In the genomic region with DNA sequence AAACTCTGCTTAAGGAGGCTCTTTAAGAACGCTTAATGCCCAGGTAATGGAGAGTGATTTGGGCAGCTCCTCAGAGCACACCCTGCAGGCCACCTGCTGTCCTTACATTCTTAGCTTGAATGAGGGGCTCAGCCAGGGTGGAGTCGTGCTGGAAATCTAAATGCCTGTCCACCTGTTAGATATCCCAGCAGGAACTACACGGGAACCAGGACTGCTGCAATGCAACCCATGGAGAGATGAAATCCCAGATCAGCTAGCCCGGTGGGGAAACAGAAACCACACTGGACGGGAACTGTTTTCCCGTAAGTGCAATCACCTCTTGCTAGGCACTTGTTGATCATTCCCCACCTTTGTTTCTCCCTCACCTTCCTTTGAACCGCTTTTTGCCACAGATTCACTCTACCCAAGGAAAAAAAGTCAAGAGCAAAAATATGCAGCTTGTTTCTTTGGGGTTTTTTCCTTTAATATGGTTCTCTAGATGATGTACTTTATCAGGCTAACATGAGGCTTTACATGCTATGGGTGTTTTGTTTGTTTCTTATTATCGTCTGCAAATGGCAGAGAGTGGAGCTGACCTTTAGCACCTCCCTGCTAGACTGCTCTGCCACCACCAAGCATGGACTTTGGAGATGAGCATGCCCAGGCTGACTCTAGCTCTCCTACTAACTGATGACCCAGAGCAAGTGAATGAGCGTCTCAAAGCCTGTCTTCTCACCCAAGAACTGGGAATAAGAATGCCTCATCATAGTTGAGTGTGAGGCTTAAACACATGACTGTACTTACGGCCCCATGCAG, we compare ENCODE assay signal across 2 cellular contexts.
A peak's percentile ranks its signal among the peaks of the same experiment; 100 is the strongest.
TF ChIP-seq lines count a peak whose summit lies in the region.

No MANE protein-coding gene starts in this region.

TF ChIP-seq in HepG2, 621 proteins besides CTCF, POLR2A, EP300 and RAD21 (continues in another document):
- TF ChIP-seq ZFP91 (CRISPR knock-in tag; IDR thresholded peaks at IDR 0.05; ENCODE audit: borderline replicate concordance): peak; percentile 36; the same call in 1 of the 2 replicates
- 0 out of 2 replicates have a peak, but pooled peaks have one; percentile 18 for TF ChIP-seq ARID5B (CRISPR knock-in tag; IDR thresholded peaks at IDR 0.05)
- TF ChIP-seq, protein P1, sequence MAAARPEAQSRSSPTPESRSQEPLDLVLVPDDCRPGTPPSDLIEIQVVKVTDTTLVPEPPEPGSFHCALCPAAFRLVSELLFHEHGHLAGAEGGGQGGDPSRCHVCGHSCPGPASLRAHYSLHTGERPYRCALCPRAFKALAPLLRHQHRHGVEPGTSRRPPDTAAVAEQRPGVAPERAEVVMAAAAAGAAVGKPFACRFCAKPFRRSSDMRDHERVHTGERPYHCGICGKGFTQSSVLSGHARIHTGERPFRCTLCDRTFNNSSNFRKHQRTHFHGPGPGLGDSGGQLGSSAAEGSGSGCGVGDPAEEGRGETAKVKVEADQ (CRISPR knock-in tag; IDR thresholded peaks at IDR 0.05; ENCODE audit: borderline replicate concordance): 0 out of 2 replicates have a peak, but pooled peaks have one; percentile 49
- TF ChIP-seq NR2F6 (IDR thresholded peaks at IDR 0.05): 0 out of 2 replicates have a peak, but pooled peaks have one; percentile 19
- no peak for TF ChIP-seq NR2F6 (CRISPR knock-in tag; IDR thresholded peaks at IDR 0.05)
- no peak for TF ChIP-seq ZNF782 (CRISPR knock-in tag; IDR thresholded peaks at IDR 0.05; ENCODE audit: borderline replicate concordance)
- no peak for TF ChIP-seq BRF2 (CRISPR knock-in tag; IDR thresholded peaks at IDR 0.05)
- no peak for TF ChIP-seq MTA3 (CRISPR knock-in tag; IDR thresholded peaks at IDR 0.05)
- no peak for TF ChIP-seq MAZ (IDR thresholded peaks at IDR 0.05; ENCODE audit: borderline replicate concordance, low read depth, low read length)
- no peak for TF ChIP-seq MAZ (CRISPR knock-in tag; IDR thresholded peaks at IDR 0.05; ENCODE audit: low read depth)
- TF ChIP-seq BRD4 (CRISPR knock-in tag; IDR thresholded peaks at IDR 0.05): 0 out of 2 replicates have a peak, but pooled peaks have one; percentile 45
- 0 out of 2 replicates have a peak, but pooled peaks have one; percentile 23 for TF ChIP-seq ZNF430 (CRISPR knock-in tag; IDR thresholded peaks at IDR 0.05)
- TF ChIP-seq ZNF282 (IDR thresholded peaks at IDR 0.05; ENCODE audit: partially characterized antibody): no peak
- TF ChIP-seq HNF4G (IDR thresholded peaks at IDR 0.05; ENCODE audit: borderline replicate concordance, low read depth, low read length): no peak
- no peak for TF ChIP-seq HNF4G (CRISPR knock-in tag; IDR thresholded peaks at IDR 0.05; ENCODE audit: borderline replicate concordance, low read depth)
- peak; percentile 62 for TF ChIP-seq HNF4A (CRISPR knock-in tag; IDR thresholded peaks at IDR 0.05)
- peak; percentile 78 for TF ChIP-seq ZKSCAN5 (CRISPR knock-in tag; IDR thresholded peaks at IDR 0.05)
- no peak for TF ChIP-seq ZNF672 (CRISPR knock-in tag; IDR thresholded peaks at IDR 0.05)
- TF ChIP-seq ZBTB26 (CRISPR knock-in tag; IDR thresholded peaks at IDR 0.05; ENCODE audit: borderline replicate concordance): no peak
- TF ChIP-seq EED (CRISPR knock-in tag; IDR thresholded peaks at IDR 0.05): no peak

TF ChIP-seq in H1, 55 proteins besides CTCF, POLR2A, EP300 and RAD21:
- TF ChIP-seq MAFK (IDR thresholded peaks at IDR 0.05; ENCODE audit: low read depth, low read length) (no peak), KDM1A (IDR thresholded peaks at IDR 0.05; ENCODE audit: borderline replicate concordance, low read length) (no peak), NRF1 (IDR thresholded peaks at IDR 0.05; ENCODE audit: low read depth, low read length) (no peak), GABPA (IDR thresholded peaks at IDR 0.05; ENCODE audit: borderline replicate concordance, insufficient read depth, low read length) (no peak), BCL11A (IDR thresholded peaks at IDR 0.05; ENCODE audit: low read depth in 2 of 2, low read length in 2 of 2) (no peak), TAF1 (IDR thresholded peaks at IDR 0.05; ENCODE audit: low read depth, low read length) (no peak), SUZ12 (IDR thresholded peaks at IDR 0.05; ENCODE audit: low read length) (no peak), SIX5 (IDR thresholded peaks at IDR 0.05; ENCODE audit: low read depth, low read length) (no peak), ASH2L (IDR thresholded peaks at IDR 0.05; ENCODE audit: low read length) (no peak), CHD1 (IDR thresholded peaks at IDR 0.05; ENCODE audit: low read depth, low read length) (no peak), CBX5 (IDR thresholded peaks at IDR 0.05; ENCODE audit: low read depth, low read length) (no peak), EGR1 (IDR thresholded peaks at IDR 0.05; ENCODE audit: borderline replicate concordance, low read depth, low read length) (no peak), KDM5A (IDR thresholded peaks at IDR 0.05; ENCODE audit: low read length) (no peak), E2F6 (IDR thresholded peaks at IDR 0.05) (no peak), BACH1 (IDR thresholded peaks at IDR 0.05; ENCODE audit: low read length) (no peak), SP1 (IDR thresholded peaks at IDR 0.05; ENCODE audit: low read depth, low read length) (no peak), CHD7 (IDR thresholded peaks at IDR 0.05; ENCODE audit: insufficient replicate concordance, low read length) (no peak), EZH2 (IDR thresholded peaks at IDR 0.05; ENCODE audit: low read depth, low read length, severe bottlenecking) (no peak), TEAD4 (IDR thresholded peaks at IDR 0.05; ENCODE audit: low read depth, low read length) (no peak)
- TF ChIP-seq, protein P2, sequence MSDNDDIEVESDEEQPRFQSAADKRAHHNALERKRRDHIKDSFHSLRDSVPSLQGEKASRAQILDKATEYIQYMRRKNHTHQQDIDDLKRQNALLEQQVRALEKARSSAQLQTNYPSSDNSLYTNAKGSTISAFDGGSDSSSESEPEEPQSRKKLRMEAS (IDR thresholded peaks at IDR 0.05): no peak
